Comparison of ENCODE assay signal across 17 cellular contexts in the genomic region with DNA sequence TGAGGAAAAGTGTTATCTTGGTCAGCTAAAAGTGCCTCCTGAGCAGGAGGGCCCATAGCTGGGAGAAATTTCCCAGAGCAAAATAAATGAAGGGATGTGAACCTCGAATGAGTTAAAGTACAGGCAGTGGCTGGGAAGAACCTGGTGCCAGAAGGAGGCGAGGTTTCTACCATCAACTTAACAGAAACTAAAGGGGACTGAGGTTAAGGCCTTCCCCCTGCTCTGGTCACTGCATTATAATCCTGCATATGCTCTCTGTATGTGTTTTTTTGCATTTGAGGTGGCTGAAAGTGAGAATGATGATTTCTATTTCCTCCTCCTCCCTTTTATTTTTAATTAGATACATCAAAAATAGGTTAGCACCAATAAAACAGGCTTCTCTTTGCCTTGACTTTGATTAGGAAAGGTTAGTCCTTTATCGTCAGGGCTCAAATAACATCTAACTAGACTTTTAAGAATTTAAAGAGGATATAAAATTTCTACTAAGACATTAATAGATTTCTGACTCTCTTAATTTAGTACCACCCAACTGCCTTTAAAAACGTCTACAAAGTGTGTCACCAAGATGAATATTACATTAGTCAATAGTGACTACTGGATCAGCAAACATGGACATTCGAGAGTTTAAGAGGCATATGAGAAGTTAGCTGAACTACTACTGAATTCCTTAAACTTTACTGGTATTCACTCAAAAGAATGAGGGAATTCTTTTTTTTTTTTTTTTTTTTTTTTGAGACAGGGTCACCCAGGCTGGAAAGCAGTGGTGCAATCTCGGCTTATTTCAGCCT. TPM values are rescaled to one million over a fixed set of nuclear protein-coding genes. Genes with fewer than 3 reads are reported as not detected.
A peak's percentile ranks its signal among the peaks of the same experiment; 100 is the strongest.
DNase-seq lines count a peak whose midpoint lies in the region; ATAC-seq, FAIRE-seq and TF ChIP-seq lines count a peak whose summit lies in the region.
"Had no signal": no experiment of that assay in that cellular context is flagged by ENCODE, and none has a peak within 500 bp of the region (broad histone marks: within the 10 kb centered on the region; RNA-seq: fewer than 3 reads in every experiment).

No MANE protein-coding gene starts in this region.

- no peaks in the 10 kb centered on the region for H3K27me3 ChIP-seq in bronchial epithelial cell (ENCODE audit: control insufficient read depth, insufficient read depth, low read length)

- no peak overlapping the region for H3K27ac ChIP-seq in kidney (ENCODE audit: low read depth in 2 of 2, low read length in 2 of 2)

- no peaks in the 10 kb centered on the region for H3K36me3 ChIP-seq in bronchial epithelial cell (ENCODE audit: control insufficient read depth, insufficient read depth, low read length)
- no peaks in the 10 kb centered on the region for H3K36me3 ChIP-seq in kidney (ENCODE audit: control insufficient read depth in 1 of 2, insufficient read depth in 2 of 2, low read length in 2 of 2)

- intact Hi-C loops in kidney (cut with DNase I) = loop anchor here (10.0 kb wide), 1 partner anchor 59 kb away; no protein-coding TSS in a partner anchor

- H3K4me3 ChIP-seq in bronchial epithelial cell (ENCODE audit: low read depth, low read length) (no peak overlapping the region), kidney (ENCODE audit: low read length in 2 of 2) (no peak overlapping the region)

- no peak for TF ChIP-seq CTCF in bronchial epithelial cell (IDR thresholded peaks at IDR 0.05; ENCODE audit: insufficient read depth, low read length, severe bottlenecking)
- no peak for TF ChIP-seq CTCF in kidney (IDR thresholded peaks at IDR 0.05; ENCODE audit: borderline replicate concordance, extremely low read depth, insufficient read depth)

- H3K9ac ChIP-seq in kidney (ENCODE audit: low read length in 2 of 2) = no peak overlapping the region

- peak; percentile 40 for ATAC-seq in GM21360 (IDR thresholded peaks at IDR 0.05; ENCODE audit: unreplicated experiment)
- peak; percentile 54 for ATAC-seq in HG03025 (IDR thresholded peaks at IDR 0.05; ENCODE audit: low FRiP score, unreplicated experiment)
- no peak for ATAC-seq in HG02970 (IDR thresholded peaks at IDR 0.05; ENCODE audit: low FRiP score, unreplicated experiment)
- ATAC-seq: naive thymus-derived CD4-positive, alpha-beta T cell; Panc1; WTC11 had no signal

- peaks cover 0 to 2% of the 10 kb centered on the region in 2 donors for H3K4me1 ChIP-seq in kidney (ENCODE audit: control insufficient read depth in 1 of 2, insufficient read depth in 1 of 2, low read depth in 1 of 2, low read length in 2 of 2)

- H3K9me3 ChIP-seq in kidney (ENCODE audit: control insufficient read depth in 1 of 2, low read length in 2 of 2) = no peaks in the 10 kb centered on the region

- no peak for FAIRE-seq in bronchial epithelial cell (lab: Jason Lieb, UNC)
- no peak for FAIRE-seq in kidney (lab: Jason Lieb, UNC)

- DNase-seq in EL (peak; percentile 26), bronchial epithelial cell (ENCODE audit: low read depth) (peak; percentile 56), kidney tubule cell (ENCODE audit: low spot score) (no peak), kidney (no peak), COR-L47 (lab: John Stamatoyannopoulos, UW) (no peak)
- DNase-seq: amniotic stem cell; KG1; naive thymus-derived CD4-positive, alpha-beta T cell; NCI-H146; NCI-H510A; stimulated activated CD4-positive, alpha-beta T cell treated with anti-CD3 and anti-CD28 coated beads, Interleukin-2, amount 100 ng/mL, for 24 hours; stimulated activated CD8-positive, alpha-beta memory T cell treated with anti-CD3 and anti-CD28 coated beads, Interleukin-4, amount 100 ng/mL, for 48 hours had no signal

RNA-seq across cellular contexts. Expression of a gene that starts 49.2 kb away (rescaled TPM):
- 9.7 and 10.8 TPM in 2 replicates for total RNA-seq in bronchial epithelial cell
- total RNA-seq in kidney = 14.4 TPM
- polyA plus RNA-seq in kidney (ENCODE audit: insufficient read depth, low read depth, low replicate concordance) = 2.6 TPM

RNA-seq across cellular contexts. Expression of a gene that starts 50.5 kb away (rescaled TPM):
- 12.6 and 16.6 TPM in 2 replicates for total RNA-seq in bronchial epithelial cell
- 16.7 TPM for total RNA-seq in kidney
- 11.7 TPM for polyA plus RNA-seq in kidney (ENCODE audit: insufficient read depth, low read depth, low replicate concordance)

Comparison
In these comparisons a context has a peak if more than half of its experiments do, and no peak if none do; other contexts are left out.
1. DNase-seq: peak in EL (single experiment) and bronchial epithelial cell (single experiment); none in kidney tubule cell (single experiment), kidney (single experiment) and COR-L47 (single experiment).